ENCODE assay signal across 7 cellular contexts in genomic region chr7:92588561-92588960, GRCh38. TPM values are rescaled to one million over a fixed set of nuclear protein-coding genes. Genes with fewer than 3 reads are reported as not detected.
A peak's percentile ranks its signal among the peaks of the same experiment; 100 is the strongest.
DNase-seq lines count a peak whose midpoint lies in the region; ATAC-seq and TF ChIP-seq lines count a peak whose summit lies in the region.

No MANE protein-coding gene starts in this region.

- H3K9ac ChIP-seq in endocrine pancreas (ENCODE audit: control insufficient read depth, insufficient read depth, low read length) (no peak overlapping the region), skeletal muscle satellite cell (ENCODE audit: low read depth, low read length) (peak overlapping the region; percentile 92)

- ATAC-seq in GM18505 (IDR thresholded peaks at IDR 0.05; ENCODE audit: unreplicated experiment), result no peak

- H3K4me3 Mint-ChIP-seq in HFFc6, result peak overlapping the region; percentile 90

- H3K4me3 ChIP-seq in endocrine pancreas (ENCODE audit: control insufficient read depth, insufficient read depth, low read length), result peak overlapping the region; percentile 95
- H3K4me3 ChIP-seq in skeletal muscle satellite cell (ENCODE audit: low read length), result peak overlapping the region; percentile 87

- H3K4me1 Mint-ChIP-seq in HFFc6 (ENCODE audit: low read depth), result peaks cover 43% of the 10 kb centered on the region

- H3K9me3 Mint-ChIP-seq in HFFc6, result no peaks in the 10 kb centered on the region; the same call in 1 of the 2 replicates

- no peaks in the 10 kb centered on the region for H3K36me3 ChIP-seq in endocrine pancreas (ENCODE audit: control insufficient read depth, insufficient read depth, low read length)
- H3K36me3 ChIP-seq in skeletal muscle satellite cell (ENCODE audit: insufficient read depth, low read length), result peaks cover 6% of the 10 kb centered on the region

- H3K27me3 Mint-ChIP-seq in HFFc6 (ENCODE audit: insufficient read depth), result peaks cover 2% of the 10 kb centered on the region; the same call in 1 of the 2 replicates

- H3K36me3 Mint-ChIP-seq in HFFc6 (ENCODE audit: low read depth), result peaks cover 30% of the 10 kb centered on the region

- H3K27me3 ChIP-seq in endocrine pancreas (ENCODE audit: control insufficient read depth, insufficient read depth, low read length) (no peaks in the 10 kb centered on the region), skeletal muscle satellite cell (ENCODE audit: control insufficient read depth, insufficient read depth, low read length) (no peaks in the 10 kb centered on the region)

- TF ChIP-seq POLR2A in GM18505 (IDR thresholded peaks at IDR 0.05; ENCODE audit: borderline replicate concordance, extremely low read depth, insufficient read depth, insufficient read length), result no peak

- peaks cover 26% of the 10 kb centered on the region for H3K4me1 ChIP-seq in endocrine pancreas (ENCODE audit: control insufficient read depth, insufficient read depth, low read length)
- H3K4me1 ChIP-seq in skeletal muscle satellite cell (ENCODE audit: control insufficient read depth, insufficient read depth, low read length), result peaks cover 32% of the 10 kb centered on the region

- no peak for DNase-seq in HFFc6
- peak; percentile 93 for DNase-seq in SIG-M5 treated with dmso at 0.1 percent for 504 hours (lab: John Stamatoyannopoulos, UW; ENCODE audit: unreplicated experiment)
- DNase-seq in NCI-H510A (lab: John Stamatoyannopoulos, UW), result no peak
- no peak for DNase-seq in NCI-H146 treated with DMSO at 0.1 percent for 48 hours (lab: John Stamatoyannopoulos, UW; ENCODE audit: unreplicated experiment)

- H3K27ac Mint-ChIP-seq in HFFc6, result peak overlapping the region; percentile 67

- H3K9me3 ChIP-seq in endocrine pancreas (ENCODE audit: control insufficient read depth, low read length) (no peaks in the 10 kb centered on the region), skeletal muscle satellite cell (replicated peaks; ENCODE audit: low read length) (no peaks in the 10 kb centered on the region)

- H3K4me2 ChIP-seq in skeletal muscle satellite cell (ENCODE audit: low read length), result peak overlapping the region; percentile 86

- TF ChIP-seq CTCF in HFFc6 (IDR thresholded peaks at IDR 0.05), result no peak

RNA-seq across cellular contexts. Expression of gene FAM133B, which starts 1.6 kb away (rescaled TPM):
- total RNA-seq in HFFc6 (2021; fragmentation: NEBNext Ultra II Directional; extraction: Animal tissue kit (Norgen Biotek cat#: 25700)), result 10 to 100 TPM; 13.2 to 19.8 (median 17.7) TPM
- total RNA-seq in skeletal muscle satellite cell (2012; rRNA removed), result 11.8 and 14.7 TPM in 2 replicates

RNA-seq across cellular contexts. Expression of gene RBM48, which starts 60.0 kb away (rescaled TPM):
- total RNA-seq in HFFc6 (2021; fragmentation: NEBNext Ultra II Directional; extraction: Animal tissue kit (Norgen Biotek cat#: 25700)), result 1 to 10 TPM; 8.8 to 9.7 (median 9.4) TPM
- 5.6 and 6.6 TPM in 2 replicates for total RNA-seq in skeletal muscle satellite cell (2012; rRNA removed)
